ENCODE assay signal across 16 cellular contexts in the genomic region with DNA sequence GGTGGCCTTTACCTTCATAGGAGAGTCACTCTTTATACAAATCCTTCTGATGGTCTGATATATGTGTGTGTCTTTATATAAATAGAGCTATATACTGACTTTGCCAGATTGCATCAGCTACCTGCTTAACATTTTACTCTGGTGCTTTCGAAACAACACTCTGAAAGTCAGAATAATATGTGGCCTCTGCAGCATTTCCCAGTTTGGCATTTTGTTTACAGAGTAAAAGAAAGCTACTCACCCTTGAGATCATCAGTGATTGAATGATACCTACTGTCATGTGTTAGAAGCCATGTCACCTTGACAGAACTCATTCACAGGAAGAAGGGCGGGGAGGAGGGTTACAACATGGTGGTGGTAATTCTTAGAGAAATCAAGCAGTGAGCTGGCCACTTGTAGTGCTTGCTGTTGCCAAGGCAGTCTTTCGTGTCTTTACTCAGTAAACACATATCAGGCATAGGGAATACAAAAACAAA. TPM values are rescaled to one million over a fixed set of nuclear protein-coding genes. Genes with fewer than 3 reads are reported as not detected.
DNase-seq lines count a peak whose midpoint lies in the region; ATAC-seq and TF ChIP-seq lines count a peak whose summit lies in the region.
"Had no signal": no experiment of that assay in that cellular context is flagged by ENCODE, and none has a peak within 500 bp of the region (broad histone marks: within the 10 kb centered on the region; RNA-seq: fewer than 3 reads in every experiment).

A gene with protein sequence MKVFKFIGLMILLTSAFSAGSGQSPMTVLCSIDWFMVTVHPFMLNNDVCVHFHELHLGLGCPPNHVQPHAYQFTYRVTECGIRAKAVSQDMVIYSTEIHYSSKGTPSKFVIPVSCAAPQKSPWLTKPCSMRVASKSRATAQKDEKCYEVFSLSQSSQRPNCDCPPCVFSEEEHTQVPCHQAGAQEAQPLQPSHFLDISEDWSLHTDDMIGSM (minus strand): TSS at position 51 of the 476 bp plus-strand sequence. CDS start 91,789 bp downstream, outside the sequence.

- CTCF ChIA-PET in PC-3 (lab: Charles Lee) = interaction anchor here (1.0 kb wide), 1 partner anchor 174 kb away, joined by 5 read pairs; no protein-coding TSS in a partner anchor

- H3K9me3 ChIP-seq in PC-3 (ENCODE audit: low read length) (no peaks in the 10 kb centered on the region), left lung (no peaks in the 10 kb centered on the region), right cardiac atrium (ENCODE audit: control insufficient read depth, low read length) (no peaks in the 10 kb centered on the region)
- H3K9me3 ChIP-seq: BLaER1 treated with 17β-estradiol and CSF1 and Interleukin-3, amounts not matched to agents 10 nM and 100 nM had no signal

- BruUV-seq in PC-3 (replicated peaks; lab: Mats Ljungman, UMichigan) = no TSS peak

- ATAC-seq in PC-3 (no peak), left lung (peak; percentile 29), right cardiac atrium (no peak)
- ATAC-seq: Panc1, T-helper 17 cell had no signal

- intact Hi-C loops in PC-3 (cut with micrococcal nuclease) = no loop called here
- intact Hi-C loops in left lung (cut with DNase I) = no loop called here
- intact Hi-C loops in right cardiac atrium (cut with DNase I) = no loop called here

- no peak within 1 kb of the TSS for H3K9ac ChIP-seq in PC-3 (ENCODE audit: low read length)
- H3K9ac ChIP-seq: BLaER1 treated with 17β-estradiol and CSF1 and Interleukin-3, amounts not matched to agents 10 nM and 100 nM; KMS-11 had no signal

- H3K79me2 ChIP-seq in PC-3 (ENCODE audit: low read length) = no peaks in the 10 kb centered on the region

- POLR2A ChIA-PET in PC-3 (lab: Charles Lee; ENCODE audit: unreplicated experiment) = no interaction called here

- H3K36me3 ChIP-seq in PC-3 (ENCODE audit: low read depth, low read length) = no peaks in the 10 kb centered on the region
- H3K36me3 ChIP-seq in left lung = no peaks in the 10 kb centered on the region
- H3K36me3 ChIP-seq: BLaER1 treated with 17β-estradiol and CSF1 and Interleukin-3, amounts not matched to agents 10 nM and 100 nM had no signal

- H2AFZ ChIP-seq in PC-3 (ENCODE audit: low read length) = 0 out of 2 replicates have a peak within 1 kb of the TSS, but pooled peaks have one; percentile 9

- H3K4me2 ChIP-seq in PC-3 (ENCODE audit: low read length) = no peak within 1 kb of the TSS
- H3K4me2 ChIP-seq: KMS-11 had no signal

- H3K4me1 ChIP-seq in PC-3 (ENCODE audit: insufficient read depth, low read length) (peaks cover 27% of the 10 kb centered on the region), left lung (no peaks in the 10 kb centered on the region), right cardiac atrium (ENCODE audit: control insufficient read depth, insufficient read depth, low read length) (no peaks in the 10 kb centered on the region)

- H3K9me2 ChIP-seq in PC-3 (replicated peaks; ENCODE audit: low read length) = no peaks in the 10 kb centered on the region

- H4K20me1 ChIP-seq in PC-3 (ENCODE audit: low read length) = no peaks in the 10 kb centered on the region

- TF ChIP-seq CTCF in PC-3 (conservative IDR thresholded peaks at IDR 0.05; ENCODE audit: low read depth, low read length) = no peak
- no peak for TF ChIP-seq CTCF in left lung (IDR thresholded peaks at IDR 0.05)

- H3F3A ChIP-seq in PC-3 (ENCODE audit: low read length, unreplicated experiment) = no peaks in the 10 kb centered on the region

- H3K4me3 ChIP-seq in PC-3 (ENCODE audit: low read length) (no peak within 1 kb of the TSS), left lung (no peak within 1 kb of the TSS), right cardiac atrium (ENCODE audit: low read length) (no peak within 1 kb of the TSS)
- H3K4me3 ChIP-seq: BLaER1 treated with 17β-estradiol and CSF1 and Interleukin-3, amounts not matched to agents 10 nM and 100 nM had no signal

- H3K27me3 ChIP-seq in PC-3 (ENCODE audit: low read length) = no peaks in the 10 kb centered on the region
- peaks cover 0 to 4% of the 10 kb centered on the region in 2 donors for H3K27me3 ChIP-seq in left lung
- no peaks in the 10 kb centered on the region for H3K27me3 ChIP-seq in right cardiac atrium (ENCODE audit: control insufficient read depth, insufficient read depth)

- WGBS in right cardiac atrium = 88% methylated on average over 3 of the region's 3 CpGs

- H3K27ac ChIP-seq in PC-3 (ENCODE audit: low read length) (peak within 1 kb of the TSS; percentile 33), left lung (no peak within 1 kb of the TSS), caudate nucleus (ENCODE audit: low read depth, low read length) (no peak within 1 kb of the TSS), right cardiac atrium (ENCODE audit: low read length) (no peak within 1 kb of the TSS)
- H3K27ac ChIP-seq: 22Rv1; BLaER1 treated with 17β-estradiol and CSF1 and Interleukin-3, amounts not matched to agents 10 nM and 100 nM; KMS-11 had no signal

- DNase-seq in DMS153 (lab: John Stamatoyannopoulos, UW) (peak; percentile 26), DMS153 treated with DMSO at 0.1 percent for 48 hours (lab: John Stamatoyannopoulos, UW; ENCODE audit: unreplicated experiment) (no peak), NCI-H2227 (lab: John Stamatoyannopoulos, UW; ENCODE audit: unreplicated experiment) (peak; percentile 34), PC-3 (peak; percentile 30), left lung (no peak), caudate nucleus (lab: John Stamatoyannopoulos, UW) (no peak), right cardiac atrium (no peak), OCI-M2 (lab: John Stamatoyannopoulos, UW; ENCODE audit: unreplicated experiment) (no peak)
- DNase-seq: H7, NCI-H1436, Right ventricle myocardium superior, T-helper 17 cell had no signal

RNA-seq across cellular contexts. Expression of the gene that starts here (rescaled TPM):
- total RNA-seq in PC-3 (2014; rRNA removed) (1.8 and 2.6 TPM in 2 replicates), left lung (not detected), right cardiac atrium (not detected)
- not detected for polyA plus RNA-seq in right cardiac atrium
- total RNA-seq: Right ventricle myocardium superior, T-helper 17 cell had no signal

Comparison
In these comparisons a context has a peak if more than half of its experiments do, and no peak if none do; other contexts are left out.
1. DNase-seq: peak in DMS153 (single experiment), NCI-H2227 (single experiment) and PC-3 (single experiment); none in DMS153 treated with DMSO at 0.1 percent for 48 hours (single experiment), left lung (0 of 2), caudate nucleus (0 of 61), right cardiac atrium (0 of 3) and OCI-M2 (single experiment).
2. Peak in ATAC-seq in left lung; RNA of the gene not detected or under 1 TPM.